In genomic region chr22:22550789-22551434, GRCh38 we compare ENCODE assay signal across 37 cellular contexts. TPM values are rescaled to one million over a fixed set of nuclear protein-coding genes. Genes with fewer than 3 reads are reported as not detected.
"Had no signal": no experiment of that assay in that cellular context is flagged by ENCODE, and none has a peak within 500 bp of the region (broad histone marks: within the 10 kb centered on the region; RNA-seq: fewer than 3 reads in every experiment).

No MANE protein-coding gene starts in this region.

- H3K9ac ChIP-seq: KMS-11 had no signal

- H3K4me3 ChIP-seq: MG63 had no signal

- H3K27ac ChIP-seq: KMS-11 had no signal

- DNase-seq: Karpas-422, Kasumi-1, MG63, MM.1S, MV-4-11, NCI-H1048, NCI-H1092, NCI-H1092 treated with DMSO at 0.1 percent for 48 hours, NCI-H1105, NCI-H1105 treated with DMSO at 0.1 percent for 48 hours, NCI-H1417 treated with DMSO at 0.1 percent for 48 hours, NCI-H1436, NCI-H1436 treated with DMSO at 0.1 percent for 48 hours, NCI-H146, NCI-H1694, NCI-H1694 treated with DMSO at 0.1 percent for 48 hours, NCI-H187, NCI-H187 treated with DMSO at 0.1 percent for 48 hours, NCI-H1930, NCI-H2029, NCI-H2029 treated with DMSO at 0.1 percent for 48 hours, NCI-H2081, NCI-H2081 treated with DMSO at 0.1 percent for 48 hours, NCI-H2107, NCI-H2171, NCI-H2171 treated with DMSO at 0.1 percent for 48 hours, NCI-H2227 treated with DMSO at 0.1 percent for 48 hours, NCI-H226, NCI-H345, NCI-H446, NCI-H446 treated with DMSO at 0.1 percent for 48 hours, NCI-H510A, NCI-H510A treated with DMSO at 0.1 percent for 48 hours had no signal

- H3K27me3 ChIP-seq: MG63 had no signal

- H3K9me3 ChIP-seq: MG63 had no signal

- H3K4me2 ChIP-seq: KMS-11 had no signal

RNA-seq across cellular contexts. Expression of gene PRAME, which starts 8.2 kb away (rescaled TPM):
- total RNA-seq: LHCN-M2, M059J, MCF 10A had no signal

RNA-seq across cellular contexts. Expression of gene ZNF280A, which starts 30.8 kb away (rescaled TPM):
- total RNA-seq: LHCN-M2, M059J, MCF 10A had no signal

RNA-seq across cellular contexts. Expression of gene ZNF280B, which starts 42.4 kb away (rescaled TPM):
- total RNA-seq: MCF 10A had no signal
